In the genomic region with DNA sequence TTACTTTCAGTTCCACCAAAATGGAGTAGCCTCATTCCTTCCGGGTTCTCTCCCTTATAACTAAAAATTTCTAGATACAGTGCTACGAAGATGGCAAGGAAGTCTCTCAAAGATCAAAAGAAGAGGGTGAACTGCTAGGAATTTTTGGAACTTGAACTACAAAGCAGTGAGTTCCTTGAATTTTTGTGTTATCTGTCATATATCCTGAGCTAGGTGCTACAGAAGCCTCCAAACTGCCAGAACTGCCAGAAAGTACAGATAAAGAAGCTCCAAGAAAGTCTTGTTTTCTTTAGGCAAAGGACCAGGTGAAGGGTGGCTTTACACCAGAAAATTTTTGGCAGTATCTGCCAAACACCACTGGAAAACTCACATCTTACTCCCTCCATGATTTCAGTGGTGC, we compare ENCODE assay signal across 15 cellular contexts.
"Had no signal": no experiment of that assay in that cellular context is flagged by ENCODE, and none has a peak within 500 bp of the region (broad histone marks: within the 10 kb centered on the region; RNA-seq: fewer than 3 reads in every experiment).

No MANE protein-coding gene starts in this region.

- H3K36me3 ChIP-seq: colonic mucosa, heart right ventricle, right atrium auricular region, tibial nerve had no signal

- H3K27ac Mint-ChIP-seq: naive thymus-derived CD4-positive, alpha-beta T cell; nephron progenitor cell; stimulated activated memory B cell treated with anti-CD40 and anti-IgM and Interleukin-4, amounts not matched to agents 10 μg/mL and 1 μg/mL and 100 μg/mL, for 72 hours; stimulated activated naive CD8-positive, alpha-beta T cell treated with anti-CD3 and anti-CD28 coated beads, Interleukin-15, amount 100 ng/mL, for 72 hours had no signal

- DNase-seq: colonic mucosa; dermis blood vessel endothelial cell; erythroblast; heart right ventricle; hypothalamus; naive thymus-derived CD4-positive, alpha-beta T cell; nephron progenitor cell; small intestine; stimulated activated CD4-positive, alpha-beta T cell treated with anti-CD3 and anti-CD28 coated beads, Interleukin-4, amount 100 ng/mL, for 1 hour; stimulated activated naive CD8-positive, alpha-beta T cell treated with anti-CD3 and anti-CD28 coated beads, Interleukin-15, amount 100 ng/mL, for 72 hours; testis had no signal

- H3K4me1 Mint-ChIP-seq: naive thymus-derived CD4-positive, alpha-beta T cell; nephron progenitor cell; stimulated activated memory B cell treated with anti-CD40 and anti-IgM and Interleukin-4, amounts not matched to agents 10 μg/mL and 1 μg/mL and 100 μg/mL, for 72 hours; stimulated activated naive CD8-positive, alpha-beta T cell treated with anti-CD3 and anti-CD28 coated beads, Interleukin-15, amount 100 ng/mL, for 72 hours had no signal

- H3K4me1 ChIP-seq: colonic mucosa, heart right ventricle, right atrium auricular region, testis, tibial nerve had no signal

- H3K9me3 ChIP-seq: colonic mucosa, heart right ventricle, right atrium auricular region, testis, tibial nerve had no signal

- ATAC-seq: heart right ventricle; left lobe of liver; naive thymus-derived CD4-positive, alpha-beta T cell; stimulated activated memory B cell treated with anti-CD40 and anti-IgM and Interleukin-4, amounts not matched to agents 10 μg/mL and 1 μg/mL and 100 μg/mL, for 72 hours; stimulated activated naive CD8-positive, alpha-beta T cell treated with anti-CD3 and anti-CD28 coated beads, Interleukin-15, amount 100 ng/mL, for 72 hours had no signal

- H3K27me3 Mint-ChIP-seq: naive thymus-derived CD4-positive, alpha-beta T cell; stimulated activated memory B cell treated with anti-CD40 and anti-IgM and Interleukin-4, amounts not matched to agents 10 μg/mL and 1 μg/mL and 100 μg/mL, for 72 hours; stimulated activated naive CD8-positive, alpha-beta T cell treated with anti-CD3 and anti-CD28 coated beads, Interleukin-15, amount 100 ng/mL, for 72 hours had no signal

- H3K4me3 Mint-ChIP-seq: naive thymus-derived CD4-positive, alpha-beta T cell; nephron progenitor cell; stimulated activated memory B cell treated with anti-CD40 and anti-IgM and Interleukin-4, amounts not matched to agents 10 μg/mL and 1 μg/mL and 100 μg/mL, for 72 hours; stimulated activated naive CD8-positive, alpha-beta T cell treated with anti-CD3 and anti-CD28 coated beads, Interleukin-15, amount 100 ng/mL, for 72 hours had no signal

- H3K36me3 Mint-ChIP-seq: naive thymus-derived CD4-positive, alpha-beta T cell; stimulated activated memory B cell treated with anti-CD40 and anti-IgM and Interleukin-4, amounts not matched to agents 10 μg/mL and 1 μg/mL and 100 μg/mL, for 72 hours had no signal

- H3K27me3 ChIP-seq: colonic mucosa, heart right ventricle, right atrium auricular region, testis, tibial nerve had no signal

- H3K27ac ChIP-seq: colonic mucosa, heart right ventricle, right atrium auricular region, testis, tibial nerve had no signal

- H3K4me3 ChIP-seq: colonic mucosa, heart right ventricle, right atrium auricular region, testis, tibial nerve had no signal

- H3K9me3 Mint-ChIP-seq: nephron progenitor cell; stimulated activated naive CD8-positive, alpha-beta T cell treated with anti-CD3 and anti-CD28 coated beads, Interleukin-15, amount 100 ng/mL, for 72 hours had no signal
